In the genomic region with DNA sequence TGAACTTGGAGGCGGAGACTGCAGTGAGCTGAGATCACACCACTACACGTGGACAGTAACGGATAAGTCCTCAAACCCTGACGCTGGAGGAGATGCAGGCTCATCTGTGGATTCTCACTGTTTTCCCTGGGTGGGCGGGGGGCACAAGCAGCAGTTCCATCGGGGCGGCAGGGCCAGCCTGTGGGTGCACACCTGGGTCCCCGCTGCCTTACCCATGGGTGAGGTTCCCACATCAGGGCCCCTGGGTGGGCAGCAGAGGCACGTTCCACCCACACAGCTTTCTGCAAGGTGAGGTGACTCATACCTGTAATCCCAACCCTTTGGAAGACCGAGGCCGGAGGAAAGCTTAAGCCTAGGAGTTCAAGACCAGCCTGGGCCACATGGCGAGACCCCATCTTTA, we compare ENCODE assay signal across 15 cellular contexts.
"Had no signal": no experiment of that assay in that cellular context is flagged by ENCODE, and none has a peak within 500 bp of the region (broad histone marks: within the 10 kb centered on the region; RNA-seq: fewer than 3 reads in every experiment).

No MANE protein-coding gene starts in this region.

- H3K9me3 ChIP-seq: pancreas, psoas muscle, vagina had no signal

- ATAC-seq: activated CD8-positive, alpha-beta T cell treated with anti-CD3 and anti-CD28 coated beads, Interleukin-2, amount 10 ng/mL, durations not matched to agents 7 days and 5 days; activated T-helper 17 cell treated with anti-CD3 and anti-CD28 coated beads, Interleukin-2, amount 50 U/mL, for 72 hours; naive thymus-derived CD4-positive, alpha-beta T cell; pancreas; psoas muscle; stimulated activated naive CD8-positive, alpha-beta T cell treated with anti-CD3 and anti-CD28 coated beads, Interleukin-15, Interleukin-2, amounts not matched to agents 100 U/mL and 50 U/mL, for 24 hours had no signal

- H3K27ac ChIP-seq: pancreas, psoas muscle, vagina had no signal

- DNase-seq: activated B cell treated with CpG ODN at 0.5 μM for 24 hours; activated T-cell treated with anti-CD3 and anti-CD28 coated beads, Interleukin-2, amount 50 U/mL, for 24 hours; cortex of kidney; foreskin fibroblast; hypothalamus; midbrain; naive thymus-derived CD4-positive, alpha-beta T cell; psoas muscle; stimulated activated CD4-positive, alpha-beta T cell treated with anti-CD3 and anti-CD28 coated beads, Interleukin-4, amount 100 ng/mL, for 1 hour; stimulated activated naive CD8-positive, alpha-beta T cell treated with anti-CD3 and anti-CD28 coated beads, Interleukin-15, Interleukin-2, amounts not matched to agents 100 U/mL and 50 U/mL, for 24 hours; T-helper 1 cell had no signal

- H3K4me1 ChIP-seq: pancreas, psoas muscle, vagina had no signal

- H3K4me3 ChIP-seq: pancreas, psoas muscle, vagina had no signal

- H3K27me3 ChIP-seq: pancreas, vagina had no signal

- H3K36me3 ChIP-seq: pancreas, vagina had no signal
